Comparison of ENCODE assay signal across 1 cellular context in the genomic region with DNA sequence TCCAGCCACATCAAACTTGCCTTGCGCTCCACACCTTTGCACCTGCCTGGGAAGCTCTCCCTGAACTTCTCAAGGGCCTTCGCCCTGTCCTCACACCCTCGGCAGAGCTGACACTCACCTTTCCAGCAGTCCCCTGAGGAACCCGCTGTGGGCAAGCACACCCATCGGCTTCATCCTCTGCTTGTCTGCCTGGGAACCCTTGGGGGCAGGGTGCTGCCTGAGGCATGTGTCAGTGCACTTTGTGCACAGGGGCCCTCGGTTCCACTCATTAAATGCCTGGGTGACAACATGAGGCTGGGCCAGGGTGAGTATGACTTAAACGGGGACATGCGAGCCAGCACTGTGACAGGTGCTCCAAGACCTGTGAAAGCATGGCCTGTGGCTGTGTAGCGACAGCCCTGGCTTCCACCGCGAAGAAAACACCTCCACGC.
TF ChIP-seq lines count a peak whose summit lies in the region.

No MANE protein-coding gene starts in this region.

TF ChIP-seq in GM23338, 12 proteins besides CTCF, POLR2A, EP300 and RAD21:
- no peak for TF ChIP-seq JUNB (IDR thresholded peaks at IDR 0.05; ENCODE audit: unreplicated experiment)
TF ChIP-seq in GM23338: peak in this region for 0.
